8 cellular contexts compared by ENCODE assay signal in genomic region chr4:70505152-70505748, GRCh38. TPM values are rescaled to one million over a fixed set of nuclear protein-coding genes. Genes with fewer than 3 reads are reported as not detected.
DNase-seq lines count a peak whose midpoint lies in the region; ATAC-seq, FAIRE-seq and TF ChIP-seq lines count a peak whose summit lies in the region.

No MANE protein-coding gene starts in this region.

- TF ChIP-seq POLR2A in GM12878 (IDR thresholded peaks at IDR 0.05; ENCODE audit: low read depth, low read length): no peak

- H3K4me1 ChIP-seq in GM12878 (ENCODE audit: control insufficient read depth, insufficient read depth, low read length): no peaks in the 10 kb centered on the region

- H3K36me3 ChIP-seq in GM12878 (ENCODE audit: control insufficient read depth in 2 of 2, insufficient read depth in 2 of 2, low read length in 1 of 2): no peaks in the 10 kb centered on the region

- no peak overlapping the region for H3K27ac Mint-ChIP-seq in T-helper 2 cell treated with Interferon-gamma antibody and Interleukin-4, amounts not matched to agents 5 μg/mL and 100 μg/mL, for 36 hours

- in situ Hi-C loops in KBM-7 (cut with MboI; ENCODE audit: low pct_unique_long_range_greater_than_20kb, low sequenced_read_pairs) (no loop called here), GM12878 (cut with MboI) (loop anchor here (25.0 kb wide), 1 partner anchor 818 kb away; no protein-coding TSS in a partner anchor)

- no peaks in the 10 kb centered on the region for H4K20me1 ChIP-seq in GM12878 (ENCODE audit: control insufficient read depth, insufficient read depth)

- H3K79me2 ChIP-seq in GM12878 (ENCODE audit: control insufficient read depth, insufficient read depth, low read length): no peaks in the 10 kb centered on the region

- H3K36me3 Mint-ChIP-seq in T-helper 2 cell treated with Interferon-gamma antibody and Interleukin-4, amounts not matched to agents 5 μg/mL and 100 μg/mL, for 36 hours (ENCODE audit: low read depth): no peaks in the 10 kb centered on the region

- no peaks in the 10 kb centered on the region for H3K9me3 ChIP-seq in GM12878 (replicated peaks; ENCODE audit: control insufficient read depth, insufficient read depth, low read length)

- SMC1A ChIA-PET in GM12878 (lab: Charles Lee; ENCODE audit: uncharacterized antibody, unreplicated experiment): interaction anchor here (0.6 to 2.2 kb wide), 10 partner anchors 60 to 610 kb away, joined by 3 to 12 read pairs (median 4); partner anchors contain the start of gene CSN3

- peak; percentile 96 for TF ChIP-seq RAD21 in GM12878 (IDR thresholded peaks at IDR 0.05; ENCODE audit: insufficient read depth, low read depth, low read length)

- BruUV-seq in GM12878 (replicated peaks; lab: Mats Ljungman, UMichigan): no TSS peak

- CTCF ChIA-PET in GM12878 (lab: Yijun Ruan, JAX): interaction anchor here (0.6 to 7.2 kb wide), 13 partner anchors 35 to 815 kb away, joined by 3 to 80 read pairs (median 4); no protein-coding TSS in a partner anchor

- no peak for TF ChIP-seq EP300 in GM12878 (IDR thresholded peaks at IDR 0.05; ENCODE audit: borderline replicate concordance in 1 of 2, control insufficient read depth in 1 of 2, low read depth in 2 of 2, low read length in 2 of 2)

- no peaks in the 10 kb centered on the region for H3K27me3 ChIP-seq in GM12878 (replicated peaks in 1 of 2; ENCODE audit: control insufficient read depth in 2 of 2, insufficient read depth in 2 of 2, low read length in 1 of 2)

- H3K4me3 ChIP-seq in GM12878: no peak overlapping the region

- peak; percentile 85 to 92 (median 92) for TF ChIP-seq CTCF in GM12878 (IDR thresholded peaks at IDR 0.05 in 2 of 3, conservative IDR thresholded peaks at IDR 0.05 in 1 of 3; ENCODE audit: control insufficient read depth in 2 of 3, extremely low read depth in 1 of 3, insufficient read depth in 1 of 3, low read depth in 3 of 3, low read length in 3 of 3)

- H3K27ac ChIP-seq in GM12878 (ENCODE audit: control insufficient read depth, insufficient read depth): no peak overlapping the region

- no peak overlapping the region for H3K4me3 Mint-ChIP-seq in T-helper 2 cell treated with Interferon-gamma antibody and Interleukin-4, amounts not matched to agents 5 μg/mL and 100 μg/mL, for 36 hours

- no peaks in the 10 kb centered on the region for H3K4me1 Mint-ChIP-seq in T-helper 2 cell treated with Interferon-gamma antibody and Interleukin-4, amounts not matched to agents 5 μg/mL and 100 μg/mL, for 36 hours (ENCODE audit: low read depth)

- ATAC-seq in GM21723 (IDR thresholded peaks at IDR 0.05; ENCODE audit: unreplicated experiment) (peak; percentile 96), GM12878 (peak; percentile 94)

- no peak for FAIRE-seq in GM12878 (lab: Jason Lieb, UNC)

- WGBS in GM12878 (ENCODE audit: insufficient coverage, insufficient replicate concordance, low lambda C conversion rate, missing lambda C conversion rate): under 1% methylated on average over 7 of the region's 7 CpGs

- DNase-seq in DMS 273 (lab: John Stamatoyannopoulos, UW; ENCODE audit: unreplicated experiment): peak; percentile 57
- DNase-seq in DMS 273 treated with DMSO at 0.1 percent for 48 hours (lab: John Stamatoyannopoulos, UW): no peak
- DNase-seq in KBM-7: peak; percentile 49
- DNase-seq in T-helper 2 cell treated with Interferon-gamma antibody and Interleukin-4, amounts not matched to agents 5 μg/mL and 100 μg/mL, for 36 hours (ENCODE audit: low spot score): peak; percentile 10
- no peak for DNase-seq in GM12878 (ENCODE audit: low read depth, low spot score)
- DNase-seq in iPS-NIHi7 (ENCODE audit: extremely low spot score): peak; percentile 69
- DNase-seq in stimulated activated CD4-positive, alpha-beta T cell treated with anti-CD3 and anti-CD28 coated beads, Interleukin-1b, Interleukin-23, amount 100 ng/mL, for 1 hour (ENCODE audit: low read depth in 2 of 2): peak; percentile 8 to 14

- POLR2A ChIA-PET in GM12878 (lab: Charles Lee): interaction anchor here (0.6 kb wide), 1 partner anchor 9 kb away, joined by 4 read pairs; no protein-coding TSS in a partner anchor

- H3K9ac ChIP-seq in GM12878 (ENCODE audit: control insufficient read depth, insufficient read depth, low read length): no peak overlapping the region

- intact Hi-C loops in GM12878 (cut with micrococcal nuclease; ENCODE audit: unreplicated experiment): loop anchor here (1.0 to 5.0 kb wide), 5 partner anchors 54 to 816 kb away; no protein-coding TSS in a partner anchor

- no peak overlapping the region for H2AFZ ChIP-seq in GM12878 (ENCODE audit: control insufficient read depth, low read depth, low read length)

- H3K9me3 Mint-ChIP-seq in T-helper 2 cell treated with Interferon-gamma antibody and Interleukin-4, amounts not matched to agents 5 μg/mL and 100 μg/mL, for 36 hours: no peaks in the 10 kb centered on the region

- H3K27me3 Mint-ChIP-seq in T-helper 2 cell treated with Interferon-gamma antibody and Interleukin-4, amounts not matched to agents 5 μg/mL and 100 μg/mL, for 36 hours (ENCODE audit: low read depth): no peaks in the 10 kb centered on the region

- RAD21 ChIA-PET in GM12878 (lab: Charles Lee; ENCODE audit: unreplicated experiment): interaction anchor here (1.4 to 1.8 kb wide), 2 partner anchors 188 to 190 kb away, joined by 3 to 10 read pairs; no protein-coding TSS in a partner anchor

- H3K4me2 ChIP-seq in GM12878 (ENCODE audit: control insufficient read depth, insufficient read depth): no peak overlapping the region

TF ChIP-seq in GM12878, 131 proteins besides CTCF, POLR2A, EP300 and RAD21 (continues in another document):
- TF ChIP-seq EGR1 (IDR thresholded peaks at IDR 0.05; ENCODE audit: borderline replicate concordance in 1 of 2, low read depth in 2 of 2, low read length in 2 of 2) (no peak), ZSCAN29 (IDR thresholded peaks at IDR 0.05) (no peak), YBX1 (IDR thresholded peaks at IDR 0.05) (no peak), FOXM1 (IDR thresholded peaks at IDR 0.05; ENCODE audit: low read depth, low read length) (no peak), NR2C1 (IDR thresholded peaks at IDR 0.05) (no peak), RELA (IDR thresholded peaks at IDR 0.05; ENCODE audit: borderline replicate concordance, partially characterized antibody) (no peak), IKZF2 (IDR thresholded peaks at IDR 0.05) (0 out of 4 replicates have a peak, but pooled peaks of 1 of the 2 experiments have one; percentile 16), ZBTB33 (IDR thresholded peaks at IDR 0.05) (no peak)

RNA-seq across cellular contexts. Expression of gene AMTN, which starts 13.1 kb away (rescaled TPM):
- total RNA-seq in GM12878 (2013; cell fraction: nucleolus; rRNA removed): not detected in 2 replicates
- total RNA-seq in GM12878 (2014; rRNA removed) (not detected in 2 replicates), GM12878 (2014; rRNA removed; fragmentation: Illumina TruSeq; extraction: Trizol) (not detected in 2 replicates), GM12878 (2021) (not detected in 2 replicates)
- polyA plus RNA-seq in GM12878 (2011; ENCODE audit: low read depth): not detected
- polyA plus RNA-seq in GM12878 (2011; rRNA removed) (not detected in 2 replicates), GM12878 (2014; fragmentation: Illumina TruSeq; extraction: Trizol) (not detected in 2 replicates), GM12878 (2014; fragmentation: Nextera tagmentation; extraction: Ambion mirVana) (not detected), GM12878 (2014; rRNA removed) (not detected in 2 replicates), GM12878 (2016; fragmentation: Nextera tagmentation; extraction: Ambion mirVana) (not detected)
- not detected in 2 replicates for polyA plus RNA-seq in GM12878 (2011; cell fraction: cytosol; rRNA removed)
- polyA plus RNA-seq in GM12878 (2011; cell fraction: nucleus; rRNA removed): not detected in 2 replicates
- polyA plus RNA-seq in GM12878 (2012): not detected in 2 replicates
- not detected in 2 replicates for polyA minus RNA-seq in GM12878 (2011; rRNA and poly(A)+ RNA removed)
- polyA minus RNA-seq in GM12878 (2011; cell fraction: cytosol; rRNA and poly(A)+ RNA removed): not detected in 2 replicates
- polyA minus RNA-seq in GM12878 (2011; cell fraction: nucleus; rRNA and poly(A)+ RNA removed): not detected in 2 replicates

RNA-seq across cellular contexts. Expression of gene MUC7, which starts 33.3 kb away (rescaled TPM):
- total RNA-seq in GM12878 (2013; cell fraction: nucleolus; rRNA removed): not detected in 2 replicates
- total RNA-seq in GM12878 (2014; rRNA removed) (not detected in 2 replicates), GM12878 (2014; rRNA removed; fragmentation: Illumina TruSeq; extraction: Trizol) (not detected in 2 replicates), GM12878 (2021) (not detected in 2 replicates)
- not detected for polyA plus RNA-seq in GM12878 (2011; ENCODE audit: low read depth)
- polyA plus RNA-seq in GM12878 (2011; rRNA removed) (not detected in 2 replicates), GM12878 (2014; fragmentation: Illumina TruSeq; extraction: Trizol) (not detected in 2 replicates), GM12878 (2014; fragmentation: Nextera tagmentation; extraction: Ambion mirVana) (not detected), GM12878 (2014; rRNA removed) (not detected in 2 replicates), GM12878 (2016; fragmentation: Nextera tagmentation; extraction: Ambion mirVana) (not detected)
- not detected in 2 replicates for polyA plus RNA-seq in GM12878 (2011; cell fraction: cytosol; rRNA removed)
- polyA plus RNA-seq in GM12878 (2011; cell fraction: nucleus; rRNA removed): not detected in 2 replicates
- not detected in 2 replicates for polyA plus RNA-seq in GM12878 (2012)
- not detected in 2 replicates for polyA minus RNA-seq in GM12878 (2011; rRNA and poly(A)+ RNA removed)
- polyA minus RNA-seq in GM12878 (2011; cell fraction: cytosol; rRNA and poly(A)+ RNA removed): not detected in 2 replicates
- polyA minus RNA-seq in GM12878 (2011; cell fraction: nucleus; rRNA and poly(A)+ RNA removed): not detected in 2 replicates

Comparison
In these comparisons a context has a peak if more than half of its experiments do, and no peak if none do; other contexts are left out.
1. DNase-seq: peak in DMS 273 (single experiment), KBM-7 (single experiment), T-helper 2 cell treated with Interferon-gamma antibody and Interleukin-4, amounts not matched to agents 5 μg/mL and 100 μg/mL, for 36 hours (single experiment), iPS-NIHi7 (single experiment) and stimulated activated CD4-positive, alpha-beta T cell treated with anti-CD3 and anti-CD28 coated beads, Interleukin-1b, Interleukin-23, amount 100 ng/mL, for 1 hour (2 of 2); none in DMS 273 treated with DMSO at 0.1 percent for 48 hours (single experiment) and GM12878 (single experiment).